In genomic region chr18:23572012-23572411, GRCh38 we compare ENCODE assay signal across 17 cellular contexts. TPM values are rescaled to one million over a fixed set of nuclear protein-coding genes. Genes with fewer than 3 reads are reported as not detected.
DNase-seq lines count a peak whose midpoint lies in the region; ATAC-seq and TF ChIP-seq lines count a peak whose summit lies in the region.
"Had no signal": no experiment of that assay in that cellular context is flagged by ENCODE, and none has a peak within 500 bp of the region (broad histone marks: within the 10 kb centered on the region; RNA-seq: fewer than 3 reads in every experiment).

No MANE protein-coding gene starts in this region.

- peaks cover 4 to 24% (median 12%) of the 10 kb centered on the region in 4 donors for H3K36me3 ChIP-seq in liver (ENCODE audit: control insufficient read depth in 4 of 4, insufficient read depth in 3 of 4, low read depth in 1 of 4, low read length in 3 of 4)
- peaks cover 0 to 37% of the 10 kb centered on the region in 2 donors for H3K36me3 ChIP-seq in vagina
- H3K36me3 ChIP-seq in tibial nerve, result peaks cover 5 to 71% (median 10%) of the 10 kb centered on the region in 3 donors

- ATAC-seq in T-cell (replicated peaks in 1 of 4) (no peak), HG02642 (IDR thresholded peaks at IDR 0.05; ENCODE audit: poor library complexity, unreplicated experiment) (no peak)
- ATAC-seq: K562 had no signal

- no peaks in the 10 kb centered on the region for H3K27me3 Mint-ChIP-seq in activated T-cell treated with anti-CD3 and anti-CD28 coated beads, Interleukin-2, amount 50 U/mL, for 24 hours
- H3K27me3 Mint-ChIP-seq in T-cell, result no peaks in the 10 kb centered on the region

- 37% methylated on average over 2 of the region's 2 CpGs for WGBS in liver
- WGBS in tibial nerve, 2 donors, result 69 to 71% methylated on average over 2 of the region's 2 CpGs

- H3K4me3 Mint-ChIP-seq in activated T-cell treated with anti-CD3 and anti-CD28 coated beads, Interleukin-2, amount 50 U/mL, for 24 hours, result no peak overlapping the region
- H3K4me3 Mint-ChIP-seq in T-cell, result no peak overlapping the region

- H3K4me1 Mint-ChIP-seq in activated T-cell treated with anti-CD3 and anti-CD28 coated beads, Interleukin-2, amount 50 U/mL, for 24 hours (ENCODE audit: low read depth), result peaks cover 38% of the 10 kb centered on the region
- H3K4me1 Mint-ChIP-seq in T-cell, result peaks cover 33 to 55% (median 46%) of the 10 kb centered on the region in 3 donors

- no peak for TF ChIP-seq RAD21 in liver (IDR thresholded peaks at IDR 0.05)

- H3K27me3 ChIP-seq in liver (ENCODE audit: control insufficient read depth in 4 of 4, insufficient read depth in 4 of 4, low read length in 3 of 4) (no peaks in the 10 kb centered on the region), vagina (no peaks in the 10 kb centered on the region), tibial nerve (no peaks in the 10 kb centered on the region)

- H3K4me1 ChIP-seq in liver (ENCODE audit: control insufficient read depth in 4 of 4, insufficient read depth in 4 of 4, low read length in 3 of 4) (peaks cover 2 to 30% (median 19%) of the 10 kb centered on the region in 4 donors), vagina (peaks cover 33% of the 10 kb centered on the region), tibial nerve (peaks cover 0 to 15% (median 14%) of the 10 kb centered on the region in 4 donors)

- no peak for TF ChIP-seq POLR2A in vagina (IDR thresholded peaks at IDR 0.05)
- TF ChIP-seq POLR2A in tibial nerve (IDR thresholded peaks at IDR 0.05), result no peak

- CTCF ChIA-PET in T-cell (lab: Charles Lee), result no interaction called here

- POLR2A ChIA-PET in T-cell (lab: Charles Lee), result interaction anchor here (0.5 to 0.9 kb wide), 4 partner anchors 10 to 647 kb away, joined by 3 to 4 read pairs (median 4); no protein-coding TSS in a partner anchor

- DNase-seq in activated T-cell treated with anti-CD3 and anti-CD28 coated beads, Interleukin-2, amount 50 U/mL, for 24 hours, result no peak
- DNase-seq in activated T-cell treated with anti-CD3 and anti-CD28 coated beads for 4 hours (no peak), T-cell (no peak), vagina (ENCODE audit: extremely low spot score in 2 of 2) (no peak), tibial nerve (ENCODE audit: low spot score in 2 of 2) (no peak)
- DNase-seq: AML-193; GF-D8; GOT3; NCI-H1436 treated with DMSO at 0.1 percent for 48 hours; NCI-H226; NCI-H526 treated with DMSO at 0.1 percent for 48 hours; NK-92 treated with Interleukin-12 subunit alpha and Interleukin-12 subunit beta, amount 100 ng/mL, for 24 hours had no signal

- TF ChIP-seq CTCF in liver (IDR thresholded peaks at IDR 0.05; ENCODE audit: low read depth, low read length, missing input control), result no peak
- no peak for TF ChIP-seq CTCF in vagina (IDR thresholded peaks at IDR 0.05)
- TF ChIP-seq CTCF in tibial nerve (IDR thresholded peaks at IDR 0.05), result no peak

- intact Hi-C loops in vagina (cut with DNase I), result loop anchor here (5.0 kb wide), 1 partner anchor 45 kb away; no protein-coding TSS in a partner anchor

- no peaks in the 10 kb centered on the region for H3K9me3 ChIP-seq in liver (ENCODE audit: control insufficient read depth in 4 of 4, low read length in 3 of 4)
- H3K9me3 ChIP-seq in vagina, result no peaks in the 10 kb centered on the region
- H3K9me3 ChIP-seq in tibial nerve, result no peaks in the 10 kb centered on the region

- H3K27ac ChIP-seq in liver (ENCODE audit: low read depth in 1 of 2, low read length in 2 of 2), result no peak overlapping the region
- peak overlapping the region; percentile 60 for H3K27ac ChIP-seq in vagina
- no peak overlapping the region for H3K27ac ChIP-seq in tibial nerve
- H3K27ac ChIP-seq: HL-60, RWPE1 had no signal

- H3K27ac Mint-ChIP-seq in activated T-cell treated with anti-CD3 and anti-CD28 coated beads, Interleukin-2, amount 50 U/mL, for 24 hours, result peak overlapping the region; percentile 13
- peak overlapping the region; percentile 60 to 85 for H3K27ac Mint-ChIP-seq in T-cell

- peaks cover 81% of the 10 kb centered on the region for H3K36me3 Mint-ChIP-seq in activated T-cell treated with anti-CD3 and anti-CD28 coated beads, Interleukin-2, amount 50 U/mL, for 24 hours (ENCODE audit: low read depth)
- peaks cover 51% of the 10 kb centered on the region for H3K36me3 Mint-ChIP-seq in T-cell

- H3K9ac ChIP-seq in liver (ENCODE audit: low read depth in 1 of 2, low read length in 2 of 2), result no peak overlapping the region

- no peak overlapping the region for H3K4me3 ChIP-seq in liver (ENCODE audit: low read depth in 1 of 3, low read length in 3 of 3)
- H3K4me3 ChIP-seq in vagina, result no peak overlapping the region
- no peak overlapping the region for H3K4me3 ChIP-seq in tibial nerve
- H3K4me3 ChIP-seq: K562 had no signal

- TF ChIP-seq EP300 in tibial nerve (IDR thresholded peaks at IDR 0.05), result no peak

- no peaks in the 10 kb centered on the region for H3K9me3 Mint-ChIP-seq in activated T-cell treated with anti-CD3 and anti-CD28 coated beads, Interleukin-2, amount 50 U/mL, for 24 hours
- H3K9me3 Mint-ChIP-seq in T-cell, result no peaks in the 10 kb centered on the region

TF ChIP-seq in liver, 16 proteins besides CTCF, POLR2A, EP300 and RAD21:
- TF ChIP-seq RXRA (IDR thresholded peaks at IDR 0.05) (peak; percentile 57 to 76), ZBTB33 (IDR thresholded peaks at IDR 0.05) (no peak), HNF4A (conservative IDR thresholded peaks at IDR 0.05) (peak in 1 of 2 donors; percentile 20)

RNA-seq across cellular contexts. Expression of gene NPC1, which starts 14.3 kb away (rescaled TPM):
- total RNA-seq in T-cell, result 10 to 100 TPM; 35.2 to 52.7 (median 39.4) TPM
- total RNA-seq in liver, result 10 to 100 TPM; 41.4 to 46.7 TPM
- polyA plus RNA-seq in liver, result 10 to 100 TPM in 1 of 2 donors, 1 to 10 TPM in 1; 9.5 to 13.2 TPM
- 89.9 TPM for total RNA-seq in vagina
- total RNA-seq in tibial nerve, result 10 to 100 TPM; 62.8 to 96.4 (median 77.3) TPM
